ENCODE assay signal across 9 cellular contexts in genomic region chr11:82315093-82315492, GRCh38.
DNase-seq lines count a peak whose midpoint lies in the region; ATAC-seq and TF ChIP-seq lines count a peak whose summit lies in the region.
"Had no signal": no experiment of that assay in that cellular context is flagged by ENCODE, and none has a peak within 500 bp of the region (broad histone marks: within the 10 kb centered on the region; RNA-seq: fewer than 3 reads in every experiment).

No MANE protein-coding gene starts in this region.

- H3K27ac Mint-ChIP-seq in CD8-positive, alpha-beta T cell, result no peak overlapping the region
- H3K27ac Mint-ChIP-seq in stimulated activated effector memory CD8-positive, alpha-beta T cell treated with anti-CD3 and anti-CD28 coated beads, Interleukin-12 subunit alpha, Interleukin-12 subunit beta, amount 100 ng/mL, for 72 hours, result no peak overlapping the region
- H3K27ac Mint-ChIP-seq: T-helper 17 cell had no signal

- no peak overlapping the region for H3K27ac ChIP-seq in RWPE2 (ENCODE audit: poor library complexity, severe bottlenecking)
- no peak overlapping the region for H3K27ac ChIP-seq in CD8-positive, alpha-beta T cell (ENCODE audit: low read depth, low read length)

- DNase-seq in GM12864 (ENCODE audit: low read depth), result no peak
- DNase-seq in RWPE2 (ENCODE audit: low spot score), result no peak
- DNase-seq in kidney tubule cell (ENCODE audit: low spot score), result peak; percentile 31
- no peak for DNase-seq in CD8-positive, alpha-beta T cell
- DNase-seq in NCI-H2081 treated with DMSO at 0.1 percent for 48 hours (lab: John Stamatoyannopoulos, UW), result no peak
- no peak for DNase-seq in stimulated activated effector memory CD8-positive, alpha-beta T cell treated with anti-CD3 and anti-CD28 coated beads, Interleukin-12 subunit alpha, Interleukin-12 subunit beta, amount 100 ng/mL, for 72 hours (ENCODE audit: low spot score in 2 of 2)
- DNase-seq: T-helper 17 cell had no signal

- peak; percentile 65 for ATAC-seq in HG02678 (IDR thresholded peaks at IDR 0.05; ENCODE audit: unreplicated experiment)
- peak; percentile 70; the same call in 2 of the 3 replicates for ATAC-seq in RWPE2 (ENCODE audit: low read depth)
- no peak for ATAC-seq in HG03135 (IDR thresholded peaks at IDR 0.05; ENCODE audit: unreplicated experiment)
- ATAC-seq in CD8-positive, alpha-beta T cell, result no peak
- ATAC-seq in stimulated activated effector memory CD8-positive, alpha-beta T cell treated with anti-CD3 and anti-CD28 coated beads, Interleukin-12 subunit alpha, Interleukin-12 subunit beta, amount 100 ng/mL, for 72 hours, result no peak
- ATAC-seq: T-helper 17 cell had no signal

- H3K27me3 Mint-ChIP-seq in CD8-positive, alpha-beta T cell (ENCODE audit: low read depth), result no peaks in the 10 kb centered on the region
- H3K27me3 Mint-ChIP-seq: T-helper 17 cell had no signal

- CTCF ChIA-PET in CD8-positive, alpha-beta T cell (lab: Charles Lee), result no interaction called here

- intact Hi-C loops in CD8-positive, alpha-beta T cell (cut with DNase I, micrococcal nuclease), result no loop called here

- no peaks in the 10 kb centered on the region for H3K4me1 Mint-ChIP-seq in CD8-positive, alpha-beta T cell (ENCODE audit: low read depth)
- no peaks in the 10 kb centered on the region for H3K4me1 Mint-ChIP-seq in stimulated activated effector memory CD8-positive, alpha-beta T cell treated with anti-CD3 and anti-CD28 coated beads, Interleukin-12 subunit alpha, Interleukin-12 subunit beta, amount 100 ng/mL, for 72 hours
- H3K4me1 Mint-ChIP-seq: T-helper 17 cell had no signal

- no peaks in the 10 kb centered on the region for H3K4me1 ChIP-seq in RWPE2 (ENCODE audit: insufficient read depth, poor library complexity, severe bottlenecking)
- no peaks in the 10 kb centered on the region for H3K4me1 ChIP-seq in CD8-positive, alpha-beta T cell (ENCODE audit: insufficient read depth, low read length)

- peak; percentile 39 for TF ChIP-seq CTCF in GM12864 (IDR thresholded peaks at IDR 0.05; ENCODE audit: low read depth, low read length, missing control alignments)
- TF ChIP-seq CTCF in RWPE2 (IDR thresholded peaks at IDR 0.05; ENCODE audit: poor library complexity, severe bottlenecking), result peak; percentile 66
- TF ChIP-seq CTCF in CD8-positive, alpha-beta T cell (IDR thresholded peaks at IDR 0.05), result no peak

- POLR2A ChIA-PET in CD8-positive, alpha-beta T cell (lab: Charles Lee), result no interaction called here

- no peaks in the 10 kb centered on the region for H3K36me3 Mint-ChIP-seq in CD8-positive, alpha-beta T cell
- H3K36me3 Mint-ChIP-seq in stimulated activated effector memory CD8-positive, alpha-beta T cell treated with anti-CD3 and anti-CD28 coated beads, Interleukin-12 subunit alpha, Interleukin-12 subunit beta, amount 100 ng/mL, for 72 hours, result no peaks in the 10 kb centered on the region

- H3K9me3 Mint-ChIP-seq in CD8-positive, alpha-beta T cell, result peaks cover 7% of the 10 kb centered on the region
- H3K9me3 Mint-ChIP-seq in stimulated activated effector memory CD8-positive, alpha-beta T cell treated with anti-CD3 and anti-CD28 coated beads, Interleukin-12 subunit alpha, Interleukin-12 subunit beta, amount 100 ng/mL, for 72 hours, result peaks cover 17% of the 10 kb centered on the region

- no peak overlapping the region for H3K4me3 Mint-ChIP-seq in CD8-positive, alpha-beta T cell
- no peak overlapping the region for H3K4me3 Mint-ChIP-seq in stimulated activated effector memory CD8-positive, alpha-beta T cell treated with anti-CD3 and anti-CD28 coated beads, Interleukin-12 subunit alpha, Interleukin-12 subunit beta, amount 100 ng/mL, for 72 hours
- H3K4me3 Mint-ChIP-seq: T-helper 17 cell had no signal

- peaks cover 3% of the 10 kb centered on the region for H3K27me3 ChIP-seq in RWPE2 (ENCODE audit: insufficient read depth, poor library complexity, severe bottlenecking)
- H3K27me3 ChIP-seq in CD8-positive, alpha-beta T cell (ENCODE audit: insufficient read depth, low read length), result no peaks in the 10 kb centered on the region

- no peaks in the 10 kb centered on the region for H3K36me3 ChIP-seq in RWPE2 (ENCODE audit: low read depth)
- H3K36me3 ChIP-seq in CD8-positive, alpha-beta T cell (ENCODE audit: insufficient read depth, low read length), result no peaks in the 10 kb centered on the region

- H3K4me3 ChIP-seq in GM12864 (ENCODE audit: low read depth, low read length) (no peak overlapping the region), RWPE2 (ENCODE audit: severe bottlenecking) (no peak overlapping the region)
- no peak overlapping the region for H3K4me3 ChIP-seq in CD8-positive, alpha-beta T cell (ENCODE audit: low read depth, low read length)

- H3K9me3 ChIP-seq in RWPE2 (ENCODE audit: severe bottlenecking), result no peaks in the 10 kb centered on the region
- H3K9me3 ChIP-seq in CD8-positive, alpha-beta T cell (ENCODE audit: low read length), result no peaks in the 10 kb centered on the region

Comparison
In these comparisons a context has a peak if more than half of its experiments do, and no peak if none do; other contexts are left out.
1. ATAC-seq: peak in HG02678 (single experiment) and RWPE2 (single experiment); none in HG03135 (single experiment), CD8-positive, alpha-beta T cell (single experiment) and stimulated activated effector memory CD8-positive, alpha-beta T cell treated with anti-CD3 and anti-CD28 coated beads, Interleukin-12 subunit alpha, Interleukin-12 subunit beta, amount 100 ng/mL, for 72 hours (single experiment).